In genomic region chr4:56762484-56763250, GRCh38 we compare ENCODE assay signal across 19 cellular contexts. TPM values are rescaled to one million over a fixed set of nuclear protein-coding genes. Genes with fewer than 3 reads are reported as not detected.
DNase-seq lines count a peak whose midpoint lies in the region; ATAC-seq and TF ChIP-seq lines count a peak whose summit lies in the region.
"Had no signal": no experiment of that assay in that cellular context is flagged by ENCODE, and none has a peak within 500 bp of the region (broad histone marks: within the 10 kb centered on the region; RNA-seq: fewer than 3 reads in every experiment).

No MANE protein-coding gene starts in this region.

- H3K79me2 ChIP-seq in OCI-LY7 (ENCODE audit: insufficient read depth, low read depth, low read length), result no peaks in the 10 kb centered on the region
- H3K79me2 ChIP-seq: hepatocyte had no signal

- POLR2A ChIA-PET in OCI-LY7 (lab: Charles Lee), result interaction anchor here (0.5 to 2.6 kb wide), 13 partner anchors 10 to 296 kb away, joined by 3 to 21 read pairs (median 4); no protein-coding TSS in a partner anchor

- H3K36me3 ChIP-seq in OCI-LY7 (ENCODE audit: insufficient read depth, low read length), result no peaks in the 10 kb centered on the region
- H3K36me3 ChIP-seq: thyroid gland had no signal

- no peaks in the 10 kb centered on the region for H4K20me1 ChIP-seq in OCI-LY7 (ENCODE audit: insufficient read depth, low read length)

- H3K4me1 Mint-ChIP-seq in T-helper 2 cell treated with Interferon-gamma antibody and Interleukin-4, amounts not matched to agents 5 μg/mL and 100 μg/mL, for 36 hours (ENCODE audit: low read depth), result peaks cover 34% of the 10 kb centered on the region

- CTCF ChIA-PET in OCI-LY7 (lab: Charles Lee; ENCODE audit: unreplicated experiment), result interaction anchor here (0.5 to 2.6 kb wide), 5 partner anchors 9 to 813 kb away, joined by 3 to 5 read pairs (median 5); no protein-coding TSS in a partner anchor

- H3K27ac ChIP-seq in OCI-LY7 (ENCODE audit: low read depth, low read length, poor library complexity, severe bottlenecking), result no peak overlapping the region
- H3K27ac ChIP-seq: hepatocyte, thyroid gland had no signal

- no peaks in the 10 kb centered on the region for H3K9me3 Mint-ChIP-seq in T-helper 2 cell treated with Interferon-gamma antibody and Interleukin-4, amounts not matched to agents 5 μg/mL and 100 μg/mL, for 36 hours
- H3K9me3 Mint-ChIP-seq: CD8-positive, alpha-beta memory T cell had no signal

- H3K4me1 ChIP-seq in OCI-LY7 (ENCODE audit: insufficient read depth, low read length, poor library complexity, severe bottlenecking), result peaks cover 54% of the 10 kb centered on the region

- H3K4me3 Mint-ChIP-seq in T-helper 2 cell treated with Interferon-gamma antibody and Interleukin-4, amounts not matched to agents 5 μg/mL and 100 μg/mL, for 36 hours, result no peak overlapping the region

- ATAC-seq in GM18499 (IDR thresholded peaks at IDR 0.05; ENCODE audit: insufficient read depth, unreplicated experiment), result peak; percentile 29
- ATAC-seq in GM21526 (IDR thresholded peaks at IDR 0.05; ENCODE audit: low FRiP score, unreplicated experiment), result peak; percentile 39
- no peak for ATAC-seq in HG03439 (IDR thresholded peaks at IDR 0.05; ENCODE audit: unreplicated experiment)
- ATAC-seq in GM18519 (IDR thresholded peaks at IDR 0.05; ENCODE audit: low FRiP score, unreplicated experiment), result no peak
- ATAC-seq: left ventricle myocardium superior had no signal

- no peaks in the 10 kb centered on the region for H3K9me2 ChIP-seq in OCI-LY7 (ENCODE audit: insufficient read depth, low read length)

- intact Hi-C loops in OCI-LY7 (cut with micrococcal nuclease; ENCODE audit: unreplicated experiment), result no loop called here

- no peak overlapping the region for H3K27ac Mint-ChIP-seq in T-helper 2 cell treated with Interferon-gamma antibody and Interleukin-4, amounts not matched to agents 5 μg/mL and 100 μg/mL, for 36 hours

- H2AFZ ChIP-seq in OCI-LY7 (ENCODE audit: low read length), result peak overlapping the region; percentile 60; the same call in 1 of the 2 replicates
- H2AFZ ChIP-seq: hepatocyte had no signal

- DNase-seq in OCI-LY7 (ENCODE audit: low spot score) (no peak), epithelial cell of esophagus (ENCODE audit: low read depth) (peak; percentile 18), putamen (ENCODE audit: low spot score) (no peak)
- no peak for DNase-seq in T-helper 2 cell treated with Interferon-gamma antibody and Interleukin-4, amounts not matched to agents 5 μg/mL and 100 μg/mL, for 36 hours (ENCODE audit: low spot score)
- DNase-seq: activated gamma-delta T cell treated with Interleukin-2 at 50 U/mL for 16 hours, caudate nucleus, HCEC 1CT, left ventricle myocardium superior, NCI-H524, small intestine had no signal

- BruUV-seq in OCI-LY7 (replicated peaks; lab: Mats Ljungman, UMichigan), result no TSS peak

- TF ChIP-seq CTCF in OCI-LY7 (conservative IDR thresholded peaks at IDR 0.05; ENCODE audit: low read length) (peak; percentile 39; the same call in 1 of the 2 replicates), epithelial cell of esophagus (IDR thresholded peaks at IDR 0.05; ENCODE audit: insufficient read depth, low read depth, low read length, missing control alignments) (no peak)

- no peaks in the 10 kb centered on the region for H3K9me3 ChIP-seq in OCI-LY7 (ENCODE audit: low read length)
- H3K9me3 ChIP-seq: thyroid gland had no signal

- peaks cover 7% of the 10 kb centered on the region for H3K27me3 Mint-ChIP-seq in T-helper 2 cell treated with Interferon-gamma antibody and Interleukin-4, amounts not matched to agents 5 μg/mL and 100 μg/mL, for 36 hours (ENCODE audit: low read depth)
- H3K27me3 Mint-ChIP-seq: IgD-negative memory B cell had no signal

- no peak overlapping the region for H3K4me3 ChIP-seq in OCI-LY7 (ENCODE audit: low read depth, low read length, poor library complexity, severe bottlenecking)
- no peak overlapping the region for H3K4me3 ChIP-seq in epithelial cell of esophagus (ENCODE audit: low read length)
- H3K4me3 ChIP-seq: hepatocyte, thyroid gland had no signal

- 0 out of 2 replicates have a peak overlapping the region, but pooled peaks have one; percentile 22 for H3K4me2 ChIP-seq in OCI-LY7 (ENCODE audit: low read length)
- H3K4me2 ChIP-seq: hepatocyte had no signal

- no peaks in the 10 kb centered on the region for H3K36me3 Mint-ChIP-seq in T-helper 2 cell treated with Interferon-gamma antibody and Interleukin-4, amounts not matched to agents 5 μg/mL and 100 μg/mL, for 36 hours (ENCODE audit: low read depth)
- H3K36me3 Mint-ChIP-seq: CD8-positive, alpha-beta memory T cell; IgD-negative memory B cell had no signal

RNA-seq across cellular contexts. Expression of gene SPINK2, which starts 58.8 kb away (rescaled TPM):
- total RNA-seq in OCI-LY7 (2014; rRNA removed; shearing (Covaris generic)), result 9.5 and 15.1 TPM in 2 replicates
- 3.0 and 5.2 TPM in 2 replicates for total RNA-seq in OCI-LY7 (2022)
- total RNA-seq: epithelial cell of proximal tubule, hepatocyte had no signal

Comparison
In these comparisons a context has a peak if more than half of its experiments do, and no peak if none do; other contexts are left out.
1. ATAC-seq: peak in GM18499 (single experiment) and GM21526 (single experiment); none in HG03439 (single experiment) and GM18519 (single experiment).